Comparison of ENCODE assay signal across 22 cellular contexts in genomic region chr5:113693621-113694130, GRCh38.
DNase-seq lines count a peak whose midpoint lies in the region; ATAC-seq and FAIRE-seq lines count a peak whose summit lies in the region.
"Had no signal": no experiment of that assay in that cellular context is flagged by ENCODE, and none has a peak within 500 bp of the region (broad histone marks: within the 10 kb centered on the region; RNA-seq: fewer than 3 reads in every experiment).

No MANE protein-coding gene starts in this region.

- H3K14ac ChIP-seq in mesenchymal stem cell (ENCODE audit: low read length in 2 of 2), result no peak overlapping the region

- no peak overlapping the region for H2BK5ac ChIP-seq in mesenchymal stem cell (ENCODE audit: low read depth, low read length, poor library complexity, severe bottlenecking)

- H3K36me3 ChIP-seq in ectodermal cell (ENCODE audit: control insufficient read depth, insufficient read depth, low read length) (peaks cover under 1% of the 10 kb centered on the region), mesenchymal stem cell (ENCODE audit: control insufficient read depth in 1 of 2, insufficient read depth in 2 of 2, low read depth in 1 of 2, low read length in 2 of 2) (no peaks in the 10 kb centered on the region), small intestine (ENCODE audit: control insufficient read depth in 2 of 2, insufficient read depth in 2 of 2, low read length in 2 of 2) (no peaks in the 10 kb centered on the region)
- H3K36me3 ChIP-seq: BE2C, tibial nerve had no signal

- H3K27ac ChIP-seq in right cardiac atrium (ENCODE audit: low read length) (no peak overlapping the region), ectodermal cell (ENCODE audit: insufficient read depth, low read depth, low read length, poor library complexity, severe bottlenecking) (peak overlapping the region; percentile 81), mesenchymal stem cell (ENCODE audit: low read length, poor library complexity, severe bottlenecking) (peak overlapping the region; percentile 29), small intestine (ENCODE audit: low read depth in 1 of 2, low read length in 1 of 2) (no peak overlapping the region)
- H3K27ac ChIP-seq: A549, tibial nerve had no signal

- H2AK5ac ChIP-seq in mesenchymal stem cell (ENCODE audit: low read length, severe bottlenecking), result no peak overlapping the region

- H3K27me3 ChIP-seq in right cardiac atrium (ENCODE audit: control insufficient read depth, insufficient read depth), result no peaks in the 10 kb centered on the region
- H3K27me3 ChIP-seq in ectodermal cell (ENCODE audit: control insufficient read depth, insufficient read depth, low read length, poor library complexity, severe bottlenecking), result no peaks in the 10 kb centered on the region
- H3K27me3 ChIP-seq in mesenchymal stem cell (ENCODE audit: control insufficient read depth in 1 of 2, insufficient read depth in 1 of 2, low read length in 2 of 2), result peaks cover 5 to 25% of the 10 kb centered on the region in 2 experiments
- peaks cover 0 to 7% of the 10 kb centered on the region in 2 donors for H3K27me3 ChIP-seq in small intestine (ENCODE audit: control insufficient read depth in 2 of 2, insufficient read depth in 2 of 2, low read length in 2 of 2)

- H2BK15ac ChIP-seq in mesenchymal stem cell (ENCODE audit: low read depth, poor library complexity, severe bottlenecking), result no peak overlapping the region

- H4K91ac ChIP-seq in mesenchymal stem cell (ENCODE audit: low read length), result no peak overlapping the region

- FAIRE-seq in small intestine (lab: Jason Lieb, UNC), result no peak
- FAIRE-seq: A549, bronchial epithelial cell had no signal

- no peak overlapping the region for H3K4ac ChIP-seq in mesenchymal stem cell (ENCODE audit: low read depth in 1 of 2, low read length in 2 of 2)

- peak; percentile 29 to 64 for ATAC-seq in right cardiac atrium
- no peak for ATAC-seq in GM19395 (IDR thresholded peaks at IDR 0.05; ENCODE audit: unreplicated experiment)
- ATAC-seq: A549; stimulated activated naive CD8-positive, alpha-beta T cell treated with anti-CD3 and anti-CD28 coated beads, Interleukin-15, amount 100 ng/mL, for 72 hours had no signal

- no peak overlapping the region for H3K4me3 ChIP-seq in right cardiac atrium (ENCODE audit: low read length)
- peak overlapping the region; percentile 9 for H3K4me3 ChIP-seq in ectodermal cell (ENCODE audit: insufficient read depth, low read depth, low read length)
- no peak overlapping the region for H3K4me3 ChIP-seq in mesenchymal stem cell (ENCODE audit: insufficient read depth in 1 of 2, low read depth in 1 of 2, low read length in 2 of 2)
- H3K4me3 ChIP-seq in small intestine (ENCODE audit: low read depth in 1 of 2, low read length in 2 of 2), result no peak overlapping the region
- H3K4me3 ChIP-seq: A549, tibial nerve had no signal

- intact Hi-C loops in right cardiac atrium (cut with DNase I) (no loop called here), cardiac septum (cut with DNase I) (no loop called here)

- no peak overlapping the region for H4K8ac ChIP-seq in mesenchymal stem cell (ENCODE audit: low read length)

- H3K4me1 ChIP-seq in right cardiac atrium (ENCODE audit: control insufficient read depth, insufficient read depth, low read length) (peaks cover 4% of the 10 kb centered on the region), ectodermal cell (ENCODE audit: control insufficient read depth, insufficient read depth, low read length) (peaks cover 46% of the 10 kb centered on the region), mesenchymal stem cell (ENCODE audit: control insufficient read depth, insufficient read depth, low read depth, low read length) (peaks cover 4% of the 10 kb centered on the region), small intestine (ENCODE audit: control insufficient read depth in 2 of 2, insufficient read depth in 1 of 2, low read depth in 1 of 2, low read length in 1 of 2) (no peaks in the 10 kb centered on the region)
- H3K4me1 ChIP-seq: A549, BE2C had no signal

- H3K79me1 ChIP-seq in mesenchymal stem cell (replicated peaks; ENCODE audit: low read length, poor library complexity, severe bottlenecking), result no peaks in the 10 kb centered on the region

- no peak overlapping the region for H2BK12ac ChIP-seq in mesenchymal stem cell (ENCODE audit: low read length in 2 of 2)

- DNase-seq in right cardiac atrium, result no peak
- DNase-seq in cardiac septum (ENCODE audit: low spot score), result no peak
- peak; percentile 74 for DNase-seq in mesenchymal stem cell
- no peak for DNase-seq in HuH-7 (ENCODE audit: low spot score)
- DNase-seq in small intestine, result no peak
- DNase-seq in activated effector memory CD4-positive, alpha-beta T cell treated with Interleukin-2 at 50 U/mL for 16 hours, result no peak
- DNase-seq: activated CD4-positive, alpha-beta memory T cell treated with anti-CD3 and anti-CD28 coated beads, Interleukin-2, amount 10 ng/mL, durations not matched to agents 7 days and 5 days; activated CD4-positive, CD25-positive, alpha-beta regulatory T cell; activated T-cell treated with anti-CD3 and anti-CD28 coated beads for 4 hours; amniotic stem cell; BE2C; cortex of kidney; Kasumi-1; NCI-H510A; SK-N-SH; stimulated activated CD4-positive, alpha-beta T cell treated with anti-CD3 and anti-CD28 coated beads, Interleukin-12 subunit alpha, Interleukin-12 subunit beta, amount 100 ng/mL, for 4 hours; stimulated activated naive CD8-positive, alpha-beta T cell treated with anti-CD3 and anti-CD28 coated beads, Interleukin-15, amount 100 ng/mL, for 72 hours had no signal

- 19% methylated on average over 6 of the region's 6 CpGs for WGBS in right cardiac atrium
- 47 to 50% methylated on average over 5 to 6 of the region's 6 CpGs for WGBS in ectodermal cell, 2 experiments
- WGBS in mesenchymal stem cell, result 42% methylated on average over 3 of the region's 6 CpGs
- 33 to 34% (median 34%) methylated on average over 6 of the region's 6 CpGs for WGBS in small intestine, 3 donors

- H3K9me3 ChIP-seq in right cardiac atrium (ENCODE audit: control insufficient read depth, low read length) (no peaks in the 10 kb centered on the region), ectodermal cell (ENCODE audit: control insufficient read depth, low read length) (no peaks in the 10 kb centered on the region), mesenchymal stem cell (ENCODE audit: control insufficient read depth, low read length) (no peaks in the 10 kb centered on the region), small intestine (ENCODE audit: control insufficient read depth, low read depth) (no peaks in the 10 kb centered on the region)
- H3K9me3 ChIP-seq: A549, BE2C, SK-N-SH, tibial nerve had no signal

- no peak overlapping the region for H3K4me2 ChIP-seq in mesenchymal stem cell (ENCODE audit: low read length, poor library complexity, severe bottlenecking)
- H3K4me2 ChIP-seq: A549, SK-N-SH had no signal

- no peak overlapping the region for H2BK120ac ChIP-seq in mesenchymal stem cell (ENCODE audit: low read depth, low read length)

- no peak overlapping the region for H3K18ac ChIP-seq in mesenchymal stem cell (ENCODE audit: low read depth in 1 of 2, low read length in 2 of 2)

- H3K23ac ChIP-seq in mesenchymal stem cell (ENCODE audit: low read length in 2 of 2), result no peak overlapping the region

- H3K9ac ChIP-seq in mesenchymal stem cell (ENCODE audit: low read length), result no peak overlapping the region
- H3K9ac ChIP-seq: SK-N-SH had no signal

- H2AFZ ChIP-seq in mesenchymal stem cell (ENCODE audit: low read depth, low read length), result no peak overlapping the region

Comparison
In these comparisons a context has a peak if more than half of its experiments do, and no peak if none do; other contexts are left out.
1. H3K27ac ChIP-seq: peak in ectodermal cell (single experiment) and mesenchymal stem cell (single experiment); none in right cardiac atrium (single experiment) and small intestine (0 of 2).